ENCODE assay signal across 19 cellular contexts in the genomic region with DNA sequence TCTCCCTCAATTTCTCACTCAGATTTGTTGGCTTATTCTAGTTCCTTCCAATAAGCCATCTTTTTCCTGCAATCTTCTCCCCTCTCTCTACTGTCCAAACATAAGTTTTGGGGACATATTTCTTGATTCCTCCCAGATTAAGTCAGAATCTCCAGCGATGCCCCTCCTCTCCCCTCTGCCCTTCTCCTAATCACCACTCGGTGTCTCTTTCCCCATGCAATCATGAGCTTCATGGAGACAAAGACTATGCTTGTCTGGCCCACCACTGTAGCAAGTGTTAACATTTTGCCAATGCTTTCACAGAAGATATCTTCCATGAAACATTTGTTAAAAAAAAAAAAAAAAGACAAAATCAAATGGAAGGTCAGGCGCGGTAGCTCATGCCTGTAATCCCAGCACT. TPM values are rescaled to one million over a fixed set of nuclear protein-coding genes. Genes with fewer than 3 reads are reported as not detected.
DNase-seq lines count a peak whose midpoint lies in the region; ATAC-seq and TF ChIP-seq lines count a peak whose summit lies in the region.
"Had no signal": no experiment of that assay in that cellular context is flagged by ENCODE, and none has a peak within 500 bp of the region (broad histone marks: within the 10 kb centered on the region; RNA-seq: fewer than 3 reads in every experiment).

No MANE protein-coding gene starts in this region.

- ATAC-seq in T-helper 17 cell, result no peak
- no peak for ATAC-seq in left lung
- ATAC-seq in HG03521 (IDR thresholded peaks at IDR 0.05; ENCODE audit: unreplicated experiment), result no peak
- ATAC-seq: body of pancreas had no signal

- peaks cover 7% of the 10 kb centered on the region for H3K4me1 Mint-ChIP-seq in T-helper 17 cell
- H3K4me1 Mint-ChIP-seq: activated B cell treated with CpG ODN at 0.5 μM for 24 hours had no signal

- no peaks in the 10 kb centered on the region for H3K36me3 ChIP-seq in left lung
- H3K36me3 ChIP-seq: sigmoid colon had no signal

- peak overlapping the region; percentile 83 for H3K27ac Mint-ChIP-seq in T-helper 17 cell
- H3K27ac Mint-ChIP-seq: activated B cell treated with CpG ODN at 0.5 μM for 24 hours had no signal

- 0 out of 2 replicates have a peak, but pooled peaks have one; percentile 4 for TF ChIP-seq CTCF in GM12875 (IDR thresholded peaks at IDR 0.05; ENCODE audit: borderline replicate concordance, insufficient read depth, low read depth, low read length)
- no peak for TF ChIP-seq CTCF in left lung (IDR thresholded peaks at IDR 0.05)

- no peak overlapping the region for H3K4me3 Mint-ChIP-seq in T-helper 17 cell
- H3K4me3 Mint-ChIP-seq: activated B cell treated with CpG ODN at 0.5 μM for 24 hours had no signal

- peaks cover 52% of the 10 kb centered on the region for H3K27me3 Mint-ChIP-seq in T-helper 17 cell

- no peaks in the 10 kb centered on the region for H3K36me3 Mint-ChIP-seq in T-helper 17 cell (ENCODE audit: low read depth)

- no peak overlapping the region for H3K4me3 ChIP-seq in GM12875 (ENCODE audit: low read depth, low read length)
- no peak overlapping the region for H3K4me3 ChIP-seq in left lung
- H3K4me3 ChIP-seq: body of pancreas, sigmoid colon had no signal

- H3K4me1 ChIP-seq in left lung, result no peaks in the 10 kb centered on the region
- H3K4me1 ChIP-seq: body of pancreas, sigmoid colon had no signal

- no peaks in the 10 kb centered on the region for H3K27me3 ChIP-seq in left lung
- H3K27me3 ChIP-seq: body of pancreas, sigmoid colon had no signal

- H3K27ac ChIP-seq in left lung, result no peak overlapping the region
- H3K27ac ChIP-seq: body of pancreas, sigmoid colon had no signal

- intact Hi-C loops in left lung (cut with DNase I) (no loop called here), posterior cingulate gyrus (cut with DNase I) (no loop called here)

- H3K9me3 ChIP-seq in T-helper 17 cell (ENCODE audit: control insufficient read depth, low read length, poor library complexity, severe bottlenecking) (no peaks in the 10 kb centered on the region), left lung (no peaks in the 10 kb centered on the region)
- H3K9me3 ChIP-seq: body of pancreas, sigmoid colon had no signal

- peak; percentile 23 for DNase-seq in 8988T
- no peak for DNase-seq in T-helper 17 cell
- DNase-seq in foreskin melanocyte, result peak; percentile 29
- no peak for DNase-seq in left lung
- no peak for DNase-seq in activated CD8-positive, alpha-beta memory T cell treated with anti-CD3 and anti-CD28 coated beads, Interleukin-2, amount 50 U/mL, for 4 hours
- no peak for DNase-seq in posterior cingulate gyrus
- DNase-seq: activated B cell treated with CpG ODN at 0.5 μM for 24 hours; activated naive CD4-positive, alpha-beta T cell treated with Interleukin-2 at 50 U/mL for 16 hours; body of pancreas; DMS153; effector CD4-positive, alpha-beta T cell; mesenchymal stem cell; NCI-H1417 treated with DMSO at 0.1 percent for 48 hours; NCI-H226; sigmoid colon; stimulated activated CD4-positive, alpha-beta T cell treated with anti-CD3 and anti-CD28 coated beads, Interleukin-4, amount 100 ng/mL, for 4 hours had no signal

RNA-seq across cellular contexts. Expression of a gene that starts 42.4 kb away (rescaled TPM):
- total RNA-seq in T-helper 17 cell (not detected), left lung (not detected)
- total RNA-seq: activated B cell treated with CpG ODN at 0.5 μM for 24 hours, body of pancreas, frontal cortex, sigmoid colon had no signal

RNA-seq across cellular contexts. Expression of a gene that starts 58.4 kb away (rescaled TPM):
- total RNA-seq in T-helper 17 cell, result 1 to 10 TPM; 4.6 to 5.2 TPM
- total RNA-seq in left lung, result 10 to 100 TPM; 14.3 to 18.5 TPM

Comparison
In these comparisons a context has a peak if more than half of its experiments do, and no peak if none do; other contexts are left out.
1. DNase-seq: peak in 8988T (single experiment) and foreskin melanocyte (single experiment); none in T-helper 17 cell (0 of 3), left lung (0 of 2), activated CD8-positive, alpha-beta memory T cell treated with anti-CD3 and anti-CD28 coated beads, Interleukin-2, amount 50 U/mL, for 4 hours (single experiment) and posterior cingulate gyrus (0 of 10).